Comparison of ENCODE assay signal across 22 cellular contexts in genomic region chr2:121451373-121451772, GRCh38.
"Had no signal": no experiment of that assay in that cellular context is flagged by ENCODE, and none has a peak within 500 bp of the region (broad histone marks: within the 10 kb centered on the region; RNA-seq: fewer than 3 reads in every experiment).

No MANE protein-coding gene starts in this region.

- H3K27me3 Mint-ChIP-seq: effector memory CD8-positive, alpha-beta T cell; memory B cell; naive B cell; natural killer cell treated with Interleukin-12 subunit alpha and Interleukin-12 subunit beta and Interleukin-15 and Interleukin-18, amount 100 ng/mL, for 72 hours; stimulated activated naive B cell treated with anti-CD40 and anti-IgM and Interleukin-4, amounts not matched to agents 10 μg/mL and 1 μg/mL and 100 μg/mL, for 72 hours; stimulated activated naive CD8-positive, alpha-beta T cell treated with anti-CD3 and anti-CD28 coated beads, Interleukin-15, Interleukin-2, amounts not matched to agents 100 ng/mL and 50 ng/mL, for 24 hours had no signal

- H3K4me1 Mint-ChIP-seq: memory B cell; mesothelial cell of epicardium; stimulated activated naive B cell treated with anti-CD40 and anti-IgM and Interleukin-4, amounts not matched to agents 10 μg/mL and 1 μg/mL and 100 μg/mL, for 72 hours had no signal

- H3K27ac Mint-ChIP-seq: memory B cell; mesothelial cell of epicardium; naive B cell; natural killer cell treated with Interleukin-12 subunit alpha and Interleukin-12 subunit beta and Interleukin-15 and Interleukin-18, amount 100 ng/mL, for 72 hours; stimulated activated naive B cell treated with anti-CD40 and anti-IgM and Interleukin-4, amounts not matched to agents 10 μg/mL and 1 μg/mL and 100 μg/mL, for 72 hours; stimulated activated naive CD8-positive, alpha-beta T cell treated with anti-CD3 and anti-CD28 coated beads, Interleukin-15, Interleukin-2, amounts not matched to agents 100 ng/mL and 50 ng/mL, for 24 hours had no signal

- H3K9me3 Mint-ChIP-seq: effector memory CD8-positive, alpha-beta T cell; memory B cell; mesothelial cell of epicardium; naive B cell; natural killer cell treated with Interleukin-12 subunit alpha and Interleukin-12 subunit beta and Interleukin-15 and Interleukin-18, amount 100 ng/mL, for 72 hours; stimulated activated naive B cell treated with anti-CD40 and anti-IgM and Interleukin-4, amounts not matched to agents 10 μg/mL and 1 μg/mL and 100 μg/mL, for 72 hours; stimulated activated naive CD8-positive, alpha-beta T cell treated with anti-CD3 and anti-CD28 coated beads, Interleukin-15, Interleukin-2, amounts not matched to agents 100 ng/mL and 50 ng/mL, for 24 hours had no signal

- DNase-seq: cortex of kidney; effector memory CD8-positive, alpha-beta T cell; erythroblast; esophagus squamous epithelium; hypothalamus; mucosa of descending colon; naive B cell; nucleus accumbens; right cardiac atrium; sigmoid colon; spleen; stimulated activated naive B cell treated with anti-CD40 and anti-IgM and Interleukin-4, amounts not matched to agents 10 μg/mL and 1 μg/mL and 100 μg/mL, for 72 hours; upper lobe of left lung had no signal

- H3K4me3 ChIP-seq: esophagus squamous epithelium, lung, mucosa of descending colon, prostate gland, sigmoid colon, skin epidermis, spleen, thoracic aorta, tibial nerve, upper lobe of left lung had no signal

- H3K4me3 Mint-ChIP-seq: effector memory CD8-positive, alpha-beta T cell; memory B cell; mesothelial cell of epicardium; naive B cell; natural killer cell treated with Interleukin-12 subunit alpha and Interleukin-12 subunit beta and Interleukin-15 and Interleukin-18, amount 100 ng/mL, for 72 hours; stimulated activated naive B cell treated with anti-CD40 and anti-IgM and Interleukin-4, amounts not matched to agents 10 μg/mL and 1 μg/mL and 100 μg/mL, for 72 hours; stimulated activated naive CD8-positive, alpha-beta T cell treated with anti-CD3 and anti-CD28 coated beads, Interleukin-15, Interleukin-2, amounts not matched to agents 100 ng/mL and 50 ng/mL, for 24 hours had no signal
